8 cellular contexts compared by ENCODE assay signal in genomic region chr3:111998661-111999641, GRCh38. TPM values are rescaled to one million over a fixed set of nuclear protein-coding genes. Genes with fewer than 3 reads are reported as not detected.
A peak's percentile ranks its signal among the peaks of the same experiment; 100 is the strongest.
DNase-seq lines count a peak whose midpoint lies in the region; ATAC-seq and TF ChIP-seq lines count a peak whose summit lies in the region.

Gene TAGLN3 (plus strand): TSS chr3:111998922. CDS start chr3:111999423, 501 bp downstream.

- H3K27me3 ChIP-seq in adrenal gland, result no peaks in the 10 kb centered on the region
- H3K27me3 ChIP-seq in right cardiac atrium (ENCODE audit: control insufficient read depth, insufficient read depth), result no peaks in the 10 kb centered on the region

- H3K36me3 ChIP-seq in adrenal gland (replicated peaks in 1 of 2), result no peaks in the 10 kb centered on the region

- peak; percentile 13 to 50 for TF ChIP-seq POLR2A in adrenal gland (IDR thresholded peaks at IDR 0.05)

- DNase-seq in Right ventricle myocardium inferior (ENCODE audit: missing footprints), result no peak
- no peak for DNase-seq in cardiac septum (ENCODE audit: low spot score)
- DNase-seq in NCI-H1694 (lab: John Stamatoyannopoulos, UW), result peak; percentile 38
- DNase-seq in adrenal gland, result peak in 5 of 7 donors; percentile 23 to 70 (median 33)
- peak in 1 of 3 donors; percentile 49 for DNase-seq in right cardiac atrium
- DNase-seq in posterior cingulate gyrus, result peak in 9 of 10 donors; percentile 40 to 95 (median 61)
- DNase-seq in dedifferentiated amniotic fluid mesenchymal stem cell (ENCODE audit: extremely low spot score), result no peak

- H3K4me3 ChIP-seq in adrenal gland, result peak within 1 kb of the TSS in 1 of 4 donors; percentile 48
- H3K4me3 ChIP-seq in right cardiac atrium (ENCODE audit: low read length), result peak within 1 kb of the TSS; percentile 28

- ATAC-seq in Right ventricle myocardium inferior, result peak; percentile 53
- peak; percentile 59 to 67 for ATAC-seq in right cardiac atrium
- ATAC-seq in HG03354 (IDR thresholded peaks at IDR 0.05; ENCODE audit: poor library complexity, severe bottlenecking, unreplicated experiment), result no peak

- H3K27ac ChIP-seq in adrenal gland (no peak within 1 kb of the TSS), right cardiac atrium (ENCODE audit: low read length) (no peak within 1 kb of the TSS)

- no peak for TF ChIP-seq CTCF in adrenal gland (IDR thresholded peaks at IDR 0.05)

- H3K4me1 ChIP-seq in adrenal gland (replicated peaks in 1 of 2) (peaks cover 0 to 8% of the 10 kb centered on the region in 2 donors), right cardiac atrium (ENCODE audit: control insufficient read depth, insufficient read depth, low read length) (peaks cover 3% of the 10 kb centered on the region)

- H3K9me3 ChIP-seq in adrenal gland (replicated peaks in 1 of 3), result no peaks in the 10 kb centered on the region
- no peaks in the 10 kb centered on the region for H3K9me3 ChIP-seq in right cardiac atrium (ENCODE audit: control insufficient read depth, low read length)

- intact Hi-C loops in Right ventricle myocardium inferior (cut with DNase I) (no loop called here), cardiac septum (cut with DNase I) (no loop called here), adrenal gland (cut with DNase I) (loop anchor here in 1 of 2 donors (10.0 kb wide), 1 partner anchor 46 kb away; no protein-coding TSS in a partner anchor), right cardiac atrium (cut with DNase I) (loop anchor here in 1 of 4 donors (5.0 kb wide), 1 partner anchor 43 kb away; no protein-coding TSS in a partner anchor), posterior cingulate gyrus (cut with DNase I) (no loop called here)

- 8 to 15% (median 9%) methylated on average over 37 to 41 of the region's 41 CpGs for WGBS in adrenal gland, 4 donors
- WGBS in right cardiac atrium, result 10% methylated on average over 41 of the region's 41 CpGs

RNA-seq across cellular contexts. Expression of gene TAGLN3, which starts in this region (rescaled TPM):
- total RNA-seq in Right ventricle myocardium inferior, result not detected
- 0.46 TPM for total RNA-seq in cardiac septum
- 10 to 100 TPM in 3 of 8 donors, 1 to 10 TPM in 1, under 1 TPM in 1, not detected in 3; 0.55 to 22.4 (median 10.2) TPM for total RNA-seq in adrenal gland
- polyA plus RNA-seq in adrenal gland, result 10 to 100 TPM; 27.6 to 52.1 (median 42.4) TPM
- under 1 TPM in 3 of 4 donors, not detected in 1; 0.28 to 0.74 (median 0.53) TPM for total RNA-seq in right cardiac atrium
- 0.52 TPM for polyA plus RNA-seq in right cardiac atrium

Comparison
In these comparisons a context has a peak if more than half of its experiments do, and no peak if none do; other contexts are left out.
1. RNA of gene TAGLN3 (polyA plus RNA-seq): 27.6 to 52.1 TPM in adrenal gland; 0.52 TPM in right cardiac atrium (single experiment); every median in the first group is over 10 times any median in the second.
2. Peak in ATAC-seq in Right ventricle myocardium inferior; RNA of the gene not detected or under 1 TPM.
3. Peak in ATAC-seq and H3K4me3 ChIP-seq in right cardiac atrium; RNA of the gene not detected or under 1 TPM.
4. DNase-seq: peak in NCI-H1694 (single experiment), adrenal gland (5 of 7) and posterior cingulate gyrus (9 of 10); none in Right ventricle myocardium inferior (single experiment), cardiac septum (single experiment) and dedifferentiated amniotic fluid mesenchymal stem cell (single experiment).